Comparison of ENCODE assay signal across 1 cellular context in genomic region chr14:43901950-43902349, GRCh38.
TF ChIP-seq lines count a peak whose summit lies in the region.

No MANE protein-coding gene starts in this region.

TF ChIP-seq in GM23338, 12 proteins besides CTCF, POLR2A, EP300 and RAD21 (continued from another document):
- TF ChIP-seq REST (IDR thresholded peaks at IDR 0.05; ENCODE audit: unreplicated experiment) (no peak), CREB1 (CRISPR knock-in tag; IDR thresholded peaks at IDR 0.05; ENCODE audit: low read depth) (no peak), ETS1 (IDR thresholded peaks at IDR 0.05) (no peak)
- TF ChIP-seq, protein P1, sequence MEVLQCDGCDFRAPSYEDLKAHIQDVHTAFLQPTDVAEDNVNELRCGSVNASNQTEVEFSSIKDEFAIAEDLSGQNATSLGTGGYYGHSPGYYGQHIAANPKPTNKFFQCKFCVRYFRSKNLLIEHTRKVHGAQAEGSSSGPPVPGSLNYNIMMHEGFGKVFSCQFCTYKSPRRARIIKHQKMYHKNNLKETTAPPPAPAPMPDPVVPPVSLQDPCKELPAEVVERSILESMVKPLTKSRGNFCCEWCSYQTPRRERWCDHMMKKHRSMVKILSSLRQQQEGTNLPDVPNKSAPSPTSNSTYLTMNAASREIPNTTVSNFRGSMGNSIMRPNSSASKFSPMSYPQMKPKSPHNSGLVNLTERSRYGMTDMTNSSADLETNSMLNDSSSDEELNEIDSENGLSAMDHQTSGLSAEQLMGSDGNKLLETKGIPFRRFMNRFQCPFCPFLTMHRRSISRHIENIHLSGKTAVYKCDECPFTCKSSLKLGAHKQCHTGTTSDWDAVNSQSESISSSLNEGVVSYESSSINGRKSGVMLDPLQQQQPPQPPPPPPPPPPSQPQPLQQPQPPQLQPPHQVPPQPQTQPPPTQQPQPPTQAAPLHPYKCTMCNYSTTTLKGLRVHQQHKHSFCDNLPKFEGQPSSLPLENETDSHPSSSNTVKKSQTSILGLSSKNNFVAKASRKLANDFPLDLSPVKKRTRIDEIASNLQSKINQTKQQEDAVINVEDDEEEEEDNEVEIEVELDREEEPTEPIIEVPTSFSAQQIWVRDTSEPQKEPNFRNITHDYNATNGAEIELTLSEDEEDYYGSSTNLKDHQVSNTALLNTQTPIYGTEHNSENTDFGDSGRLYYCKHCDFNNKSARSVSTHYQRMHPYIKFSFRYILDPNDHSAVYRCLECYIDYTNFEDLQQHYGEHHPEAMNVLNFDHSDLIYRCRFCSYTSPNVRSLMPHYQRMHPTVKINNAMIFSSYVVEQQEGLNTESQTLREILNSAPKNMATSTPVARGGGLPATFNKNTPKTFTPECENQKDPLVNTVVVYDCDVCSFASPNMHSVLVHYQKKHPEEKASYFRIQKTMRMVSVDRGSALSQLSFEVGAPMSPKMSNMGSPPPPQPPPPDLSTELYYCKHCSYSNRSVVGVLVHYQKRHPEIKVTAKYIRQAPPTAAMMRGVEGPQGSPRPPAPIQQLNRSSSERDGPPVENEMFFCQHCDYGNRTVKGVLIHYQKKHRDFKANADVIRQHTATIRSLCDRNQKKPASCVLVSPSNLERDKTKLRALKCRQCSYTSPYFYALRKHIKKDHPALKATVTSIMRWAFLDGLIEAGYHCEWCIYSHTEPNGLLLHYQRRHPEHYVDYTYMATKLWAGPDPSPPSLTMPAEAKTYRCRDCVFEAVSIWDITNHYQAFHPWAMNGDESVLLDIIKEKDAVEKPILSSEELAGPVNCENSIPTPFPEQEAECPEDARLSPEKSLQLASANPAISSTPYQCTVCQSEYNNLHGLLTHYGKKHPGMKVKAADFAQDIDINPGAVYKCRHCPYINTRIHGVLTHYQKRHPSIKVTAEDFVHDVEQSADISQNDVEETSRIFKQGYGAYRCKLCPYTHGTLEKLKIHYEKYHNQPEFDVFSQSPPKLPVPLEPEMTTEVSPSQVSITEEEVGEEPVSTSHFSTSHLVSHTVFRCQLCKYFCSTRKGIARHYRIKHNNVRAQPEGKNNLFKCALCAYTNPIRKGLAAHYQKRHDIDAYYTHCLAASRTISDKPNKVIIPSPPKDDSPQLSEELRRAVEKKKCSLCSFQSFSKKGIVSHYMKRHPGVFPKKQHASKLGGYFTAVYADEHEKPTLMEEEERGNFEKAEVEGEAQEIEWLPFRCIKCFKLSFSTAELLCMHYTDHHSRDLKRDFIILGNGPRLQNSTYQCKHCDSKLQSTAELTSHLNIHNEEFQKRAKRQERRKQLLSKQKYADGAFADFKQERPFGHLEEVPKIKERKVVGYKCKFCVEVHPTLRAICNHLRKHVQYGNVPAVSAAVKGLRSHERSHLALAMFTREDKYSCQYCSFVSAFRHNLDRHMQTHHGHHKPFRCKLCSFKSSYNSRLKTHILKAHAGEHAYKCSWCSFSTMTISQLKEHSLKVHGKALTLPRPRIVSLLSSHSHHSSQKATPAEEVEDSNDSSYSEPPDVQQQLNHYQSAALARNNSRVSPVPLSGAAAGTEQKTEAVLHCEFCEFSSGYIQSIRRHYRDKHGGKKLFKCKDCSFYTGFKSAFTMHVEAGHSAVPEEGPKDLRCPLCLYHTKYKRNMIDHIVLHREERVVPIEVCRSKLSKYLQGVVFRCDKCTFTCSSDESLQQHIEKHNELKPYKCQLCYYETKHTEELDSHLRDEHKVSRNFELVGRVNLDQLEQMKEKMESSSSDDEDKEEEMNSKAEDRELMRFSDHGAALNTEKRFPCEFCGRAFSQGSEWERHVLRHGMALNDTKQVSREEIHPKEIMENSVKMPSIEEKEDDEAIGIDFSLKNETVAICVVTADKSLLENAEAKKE (CRISPR knock-in tag; IDR thresholded peaks at IDR 0.05): no peak
